1 cellular context compared by ENCODE assay signal in genomic region chr12:34598851-34599529, GRCh38.
TF ChIP-seq lines count a peak whose summit lies in the region.

No MANE protein-coding gene starts in this region.

TF ChIP-seq in H1, 55 proteins besides CTCF, POLR2A, EP300 and RAD21 (continued from another document):
- TF ChIP-seq CHD7 (IDR thresholded peaks at IDR 0.05; ENCODE audit: insufficient replicate concordance, low read length) (no peak), SP4 (IDR thresholded peaks at IDR 0.05; ENCODE audit: low read length) (no peak), CBX8 (IDR thresholded peaks at IDR 0.05; ENCODE audit: borderline replicate concordance, low read depth, low read length) (no peak), CREB1 (IDR thresholded peaks at IDR 0.05) (no peak)
